ENCODE assay signal across 12 cellular contexts in the genomic region with DNA sequence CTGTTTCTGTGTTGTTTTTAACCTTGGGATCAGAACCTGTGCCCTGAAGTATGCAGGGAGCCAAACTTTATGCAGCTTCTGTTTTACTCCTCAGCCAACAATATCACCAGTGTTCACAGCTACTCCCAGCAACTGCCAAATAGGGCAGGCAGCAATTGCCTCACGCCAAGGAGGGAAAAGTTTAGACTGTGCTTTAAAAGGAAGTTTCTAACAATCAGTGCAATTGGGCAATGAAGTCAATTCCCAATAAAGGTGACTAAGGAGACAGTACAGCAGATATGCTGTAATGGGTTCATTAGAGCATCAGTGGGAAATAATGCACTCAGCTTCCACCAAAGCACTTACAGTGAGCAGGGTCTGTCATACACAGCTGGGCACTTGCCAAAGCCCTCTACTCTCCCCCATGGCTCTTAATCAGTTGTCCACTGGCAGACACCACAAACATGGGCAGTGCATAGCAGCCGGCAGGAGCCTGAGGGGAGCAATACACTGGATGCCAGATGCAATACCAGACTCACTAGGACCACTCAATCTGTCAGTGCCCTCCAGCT. TPM values are rescaled to one million over a fixed set of nuclear protein-coding genes. Genes with fewer than 3 reads are reported as not detected.
DNase-seq lines count a peak whose midpoint lies in the region; ATAC-seq, FAIRE-seq and TF ChIP-seq lines count a peak whose summit lies in the region.
"Had no signal": no experiment of that assay in that cellular context is flagged by ENCODE, and none has a peak within 500 bp of the region (broad histone marks: within the 10 kb centered on the region; RNA-seq: fewer than 3 reads in every experiment).

No MANE protein-coding gene starts in this region.

- WGBS in small intestine, 3 donors, result 47 to 63% (median 51%) methylated on average over 2 of the region's 2 CpGs

- no peak for TF ChIP-seq CTCF in fibroblast of the aortic adventitia (IDR thresholded peaks at IDR 0.05; ENCODE audit: insufficient read depth, low read length)

- H3K27ac Mint-ChIP-seq in stimulated activated naive CD8-positive, alpha-beta T cell treated with anti-CD3 and anti-CD28 coated beads, Interleukin-15, amount 100 ng/mL, for 72 hours, result no peak overlapping the region
- H3K27ac Mint-ChIP-seq in activated CD8-positive, alpha-beta T cell treated with anti-CD3 and anti-CD28 coated beads, Interleukin-2, amount 10 ng/mL, durations not matched to agents 7 days and 5 days, result no peak overlapping the region

- H3K4me3 ChIP-seq in fibroblast of the aortic adventitia (ENCODE audit: low read depth, low read length), result no peak overlapping the region
- no peak overlapping the region for H3K4me3 ChIP-seq in small intestine (ENCODE audit: low read depth in 1 of 2, low read length in 2 of 2)

- H3K9me3 ChIP-seq in small intestine (ENCODE audit: control insufficient read depth, low read depth), result no peaks in the 10 kb centered on the region

- H3K4me1 Mint-ChIP-seq in stimulated activated naive CD8-positive, alpha-beta T cell treated with anti-CD3 and anti-CD28 coated beads, Interleukin-15, amount 100 ng/mL, for 72 hours, result no peaks in the 10 kb centered on the region
- H3K4me1 Mint-ChIP-seq in activated CD8-positive, alpha-beta T cell treated with anti-CD3 and anti-CD28 coated beads, Interleukin-2, amount 10 ng/mL, durations not matched to agents 7 days and 5 days (ENCODE audit: low read depth), result no peaks in the 10 kb centered on the region

- no peaks in the 10 kb centered on the region for H3K36me3 ChIP-seq in small intestine (ENCODE audit: control insufficient read depth in 2 of 2, insufficient read depth in 2 of 2, low read length in 2 of 2)

- CTCF ChIA-PET in activated CD8-positive, alpha-beta T cell treated with anti-CD3 and anti-CD28 coated beads, Interleukin-2, amount 10 ng/mL, durations not matched to agents 7 days and 5 days (lab: Charles Lee), result no interaction called here

- no peaks in the 10 kb centered on the region for H3K36me3 Mint-ChIP-seq in activated CD8-positive, alpha-beta T cell treated with anti-CD3 and anti-CD28 coated beads, Interleukin-2, amount 10 ng/mL, durations not matched to agents 7 days and 5 days (ENCODE audit: low read depth)

- peaks cover 0 to 3% of the 10 kb centered on the region in 2 donors for H3K4me1 ChIP-seq in small intestine (ENCODE audit: control insufficient read depth in 2 of 2, insufficient read depth in 1 of 2, low read depth in 1 of 2, low read length in 1 of 2)

- no peak for ATAC-seq in stimulated activated naive CD8-positive, alpha-beta T cell treated with anti-CD3 and anti-CD28 coated beads, Interleukin-15, amount 100 ng/mL, for 72 hours
- no peak for ATAC-seq in activated CD8-positive, alpha-beta T cell treated with anti-CD3 and anti-CD28 coated beads, Interleukin-2, amount 10 ng/mL, durations not matched to agents 7 days and 5 days
- ATAC-seq in GM18498 (IDR thresholded peaks at IDR 0.05; ENCODE audit: unreplicated experiment), result no peak

- DNase-seq in AG20443 (ENCODE audit: low spot score) (peak; percentile 29), NCI-H2171 treated with DMSO at 0.1 percent for 48 hours (lab: John Stamatoyannopoulos, UW) (peak; percentile 84), fibroblast of the aortic adventitia (ENCODE audit: low read depth) (peak; percentile 45), occipital lobe (lab: John Stamatoyannopoulos, UW) (peak; percentile 19), small intestine (no peak)
- no peak for DNase-seq in stimulated activated naive CD8-positive, alpha-beta T cell treated with anti-CD3 and anti-CD28 coated beads, Interleukin-15, amount 100 ng/mL, for 72 hours
- no peak for DNase-seq in activated CD8-positive, alpha-beta T cell treated with anti-CD3 and anti-CD28 coated beads, Interleukin-2, amount 10 ng/mL, durations not matched to agents 7 days and 5 days
- DNase-seq: activated CD4-positive, alpha-beta T cell treated with anti-CD3 and anti-CD28 coated beads, Interleukin-2, amount 50 U/mL, for 4 hours; activated naive CD4-positive, alpha-beta T cell; cortex of kidney; T-helper 1 cell had no signal

- POLR2A ChIA-PET in activated CD8-positive, alpha-beta T cell treated with anti-CD3 and anti-CD28 coated beads, Interleukin-2, amount 10 ng/mL, durations not matched to agents 7 days and 5 days (lab: Charles Lee), result no interaction called here

- H3K9me3 Mint-ChIP-seq in stimulated activated naive CD8-positive, alpha-beta T cell treated with anti-CD3 and anti-CD28 coated beads, Interleukin-15, amount 100 ng/mL, for 72 hours, result no peaks in the 10 kb centered on the region
- no peaks in the 10 kb centered on the region for H3K9me3 Mint-ChIP-seq in activated CD8-positive, alpha-beta T cell treated with anti-CD3 and anti-CD28 coated beads, Interleukin-2, amount 10 ng/mL, durations not matched to agents 7 days and 5 days (ENCODE audit: insufficient read depth)

- H3K27me3 Mint-ChIP-seq in stimulated activated naive CD8-positive, alpha-beta T cell treated with anti-CD3 and anti-CD28 coated beads, Interleukin-15, amount 100 ng/mL, for 72 hours, result peaks cover 12% of the 10 kb centered on the region
- peaks cover 12% of the 10 kb centered on the region for H3K27me3 Mint-ChIP-seq in activated CD8-positive, alpha-beta T cell treated with anti-CD3 and anti-CD28 coated beads, Interleukin-2, amount 10 ng/mL, durations not matched to agents 7 days and 5 days (ENCODE audit: low read depth)

- FAIRE-seq in small intestine (lab: Jason Lieb, UNC), result no peak

- no peak overlapping the region for H3K4me3 Mint-ChIP-seq in stimulated activated naive CD8-positive, alpha-beta T cell treated with anti-CD3 and anti-CD28 coated beads, Interleukin-15, amount 100 ng/mL, for 72 hours
- H3K4me3 Mint-ChIP-seq in activated CD8-positive, alpha-beta T cell treated with anti-CD3 and anti-CD28 coated beads, Interleukin-2, amount 10 ng/mL, durations not matched to agents 7 days and 5 days, result no peak overlapping the region

- H3K27me3 ChIP-seq in small intestine (ENCODE audit: control insufficient read depth in 2 of 2, insufficient read depth in 2 of 2, low read length in 2 of 2), result no peaks in the 10 kb centered on the region

- H3K27ac ChIP-seq in small intestine (ENCODE audit: low read depth in 1 of 2, low read length in 1 of 2), result no peak overlapping the region

RNA-seq across cellular contexts. Expression of a gene that starts 19.3 kb away (rescaled TPM):
- total RNA-seq in fibroblast of the aortic adventitia (ENCODE audit: low replicate concordance) (7.4 and 16.4 TPM in 2 replicates), occipital lobe (45.2 TPM)
- polyA plus RNA-seq in small intestine, result under 1 TPM in 2 of 3 donors, not detected in 1; 0.27 to 0.87 TPM
- under 1 TPM in 1 of 2 experiments, not detected in 1; 0.08 TPM for total RNA-seq in activated CD8-positive, alpha-beta T cell treated with anti-CD3 and anti-CD28 coated beads, Interleukin-2, amount 10 ng/mL, durations not matched to agents 7 days and 5 days

Comparison
In these comparisons a context has a peak if more than half of its experiments do, and no peak if none do; other contexts are left out.
1. DNase-seq: peak in AG20443 (single experiment), NCI-H2171 treated with DMSO at 0.1 percent for 48 hours (single experiment), fibroblast of the aortic adventitia (single experiment) and occipital lobe (single experiment); none in small intestine (single experiment), stimulated activated naive CD8-positive, alpha-beta T cell treated with anti-CD3 and anti-CD28 coated beads, Interleukin-15, amount 100 ng/mL, for 72 hours (0 of 2) and activated CD8-positive, alpha-beta T cell treated with anti-CD3 and anti-CD28 coated beads, Interleukin-2, amount 10 ng/mL, durations not matched to agents 7 days and 5 days (single experiment).